Comparison of ENCODE assay signal across 8 cellular contexts in the genomic region with DNA sequence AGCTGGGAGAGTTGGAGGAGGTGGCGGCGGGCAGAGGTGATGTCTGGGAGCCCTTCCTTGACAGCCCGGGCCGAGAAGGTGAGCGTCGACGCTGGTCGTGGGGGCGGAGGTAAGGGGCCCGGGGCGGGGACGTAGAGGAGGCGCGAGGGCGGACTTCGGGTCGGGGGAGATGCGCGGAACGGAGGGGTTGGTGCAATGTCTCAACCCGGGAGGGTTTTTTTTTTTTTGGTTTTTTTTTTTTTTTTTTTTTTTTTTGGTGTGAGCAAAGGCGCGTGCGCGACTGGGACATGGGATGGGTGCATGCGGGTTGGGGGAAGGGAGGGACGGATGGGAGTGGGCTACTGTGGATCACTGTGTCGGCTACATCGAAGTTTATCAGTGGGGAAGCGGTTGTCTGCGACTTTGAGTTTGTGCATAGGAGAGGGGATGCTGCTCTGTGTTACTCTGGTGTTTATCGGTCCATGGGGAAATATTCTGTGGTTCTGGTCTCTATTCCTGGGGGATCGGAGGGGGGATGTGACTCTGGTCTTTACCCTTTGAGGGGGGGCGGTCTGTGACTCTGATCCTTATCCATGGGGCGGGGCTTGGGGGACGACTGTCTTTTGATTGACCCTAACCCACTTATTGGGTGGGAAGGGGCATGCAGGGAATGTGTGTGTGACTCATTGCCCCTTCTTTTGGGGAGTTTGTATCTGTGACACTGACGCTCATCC. TPM values are rescaled to one million over a fixed set of nuclear protein-coding genes. Genes with fewer than 3 reads are reported as not detected.
DNase-seq lines count a peak whose midpoint lies in the region; ATAC-seq, FAIRE-seq and TF ChIP-seq lines count a peak whose summit lies in the region.

No MANE protein-coding gene starts in this region.

- H3K9me3 Mint-ChIP-seq in activated B cell treated with CpG ODN at 0.5 μM for 24 hours: no peaks in the 10 kb centered on the region

- H3K36me3 ChIP-seq in pancreas: no peaks in the 10 kb centered on the region

- peaks cover 30% of the 10 kb centered on the region for H3K4me1 Mint-ChIP-seq in activated B cell treated with CpG ODN at 0.5 μM for 24 hours

- no peaks in the 10 kb centered on the region for H3K4me1 ChIP-seq in pancreas

- H3K27ac Mint-ChIP-seq in activated B cell treated with CpG ODN at 0.5 μM for 24 hours: peak overlapping the region; percentile 97

- no peaks in the 10 kb centered on the region for H3K27me3 ChIP-seq in pancreas

- FAIRE-seq in pancreas (lab: Jason Lieb, UNC): no peak

- POLR2A ChIA-PET in activated B cell treated with CpG ODN at 0.5 μM for 24 hours (lab: Charles Lee): interaction anchor here (0.6 to 2.4 kb wide), 17 partner anchors 7 to 1857 kb away, joined by 3 to 34 read pairs (median 4); a partner anchor contains a TSS

- intact Hi-C loops in activated B cell treated with CpG ODN at 0.5 μM for 24 hours (cut with micrococcal nuclease) (loop anchor here (1.0 to 2.0 kb wide), 7 partner anchors 16 to 505 kb away; a partner anchor contains a TSS), pancreas (cut with DNase I) (no loop called here)

- peak overlapping the region; percentile 79 for H3K4me3 ChIP-seq in fibroblast of the aortic adventitia (ENCODE audit: low read depth, low read length)
- H3K4me3 ChIP-seq in pancreas: peak overlapping the region; percentile 29 to 57 (median 46)

- H3K27me3 Mint-ChIP-seq in activated B cell treated with CpG ODN at 0.5 μM for 24 hours: no peaks in the 10 kb centered on the region

- no peaks in the 10 kb centered on the region for H3K9me3 ChIP-seq in pancreas

- CTCF ChIA-PET in activated B cell treated with CpG ODN at 0.5 μM for 24 hours (lab: Charles Lee): interaction anchor here (0.8 to 1.2 kb wide), 3 partner anchors 10 to 245 kb away, joined by 3 read pairs; no protein-coding TSS in a partner anchor

- H3K36me3 Mint-ChIP-seq in activated B cell treated with CpG ODN at 0.5 μM for 24 hours (ENCODE audit: low read depth): peaks cover 31% of the 10 kb centered on the region

- peak overlapping the region; percentile 77 to 90 (median 88) for H3K27ac ChIP-seq in pancreas

- DNase-seq in stimulated activated CD4-positive, alpha-beta T cell treated with anti-CD3 and anti-CD28 coated beads, Interleukin-2, amount 100 ng/mL, for 4 hours (ENCODE audit: low read depth): peak; percentile 35
- no peak for DNase-seq in stimulated activated CD4-positive, alpha-beta T cell treated with anti-CD3 and anti-CD28 coated beads, Interleukin-4, amount 100 ng/mL, for 24 hours
- DNase-seq in activated B cell treated with CpG ODN at 0.5 μM for 24 hours (no peak), fibroblast of the aortic adventitia (ENCODE audit: low read depth) (peak; percentile 10), pancreas (peak in 1 of 6 donors; percentile 27), OCI-M2 (lab: John Stamatoyannopoulos, UW; ENCODE audit: unreplicated experiment) (no peak), NCI-H2107 treated with DMSO at 0.1 percent for 48 hours (lab: John Stamatoyannopoulos, UW; ENCODE audit: unreplicated experiment) (no peak)

- TF ChIP-seq CTCF in activated B cell treated with CpG ODN at 0.5 μM for 24 hours (IDR thresholded peaks at IDR 0.05) (no peak), fibroblast of the aortic adventitia (IDR thresholded peaks at IDR 0.05; ENCODE audit: insufficient read depth, low read length) (no peak), pancreas (IDR thresholded peaks at IDR 0.05) (no peak)

- H3K4me3 Mint-ChIP-seq in activated B cell treated with CpG ODN at 0.5 μM for 24 hours: peak overlapping the region; percentile 96

- ATAC-seq in HG03103 (IDR thresholded peaks at IDR 0.05; ENCODE audit: low read depth, unreplicated experiment) (peak; percentile 12), activated B cell treated with CpG ODN at 0.5 μM for 24 hours (ENCODE audit: low read depth) (peak; percentile 23), pancreas (peak; percentile 15 to 42 (median 36))

- WGBS in pancreas, 2 donors: 1 to 32% methylated on average over 37 of the region's 37 CpGs

RNA-seq across cellular contexts. Expression of a gene that starts 0.5 kb away (rescaled TPM):
- total RNA-seq in activated B cell treated with CpG ODN at 0.5 μM for 24 hours (54.9 and 55.6 TPM in 2 replicates), fibroblast of the aortic adventitia (ENCODE audit: low replicate concordance) (22.7 and 37.9 TPM in 2 replicates), pancreas (10 to 100 TPM; 13.3 to 24.9 (median 18.7) TPM)
- polyA plus RNA-seq in pancreas: 10 to 100 TPM; 36.2 to 42.0 TPM

RNA-seq across cellular contexts. Expression of a gene that starts 1.1 kb away (rescaled TPM):
- total RNA-seq in activated B cell treated with CpG ODN at 0.5 μM for 24 hours: 73.3 and 88.0 TPM in 2 replicates
- total RNA-seq in fibroblast of the aortic adventitia (ENCODE audit: low replicate concordance): 45.5 and 94.4 TPM in 2 replicates
- total RNA-seq in pancreas: 10 to 100 TPM; 33.7 to 49.3 (median 45.8) TPM
- 10 to 100 TPM; 41.5 to 51.4 TPM for polyA plus RNA-seq in pancreas

RNA-seq across cellular contexts. Expression of a gene that starts 48.1 kb away (rescaled TPM):
- total RNA-seq in activated B cell treated with CpG ODN at 0.5 μM for 24 hours (229 and 235 TPM in 2 replicates), fibroblast of the aortic adventitia (ENCODE audit: low replicate concordance) (93.3 and 214 TPM in 2 replicates), pancreas (100 to 1,000 TPM in 1 of 6 donors, 10 to 100 TPM in 5; 49.0 to 117 (median 64.0) TPM)
- polyA plus RNA-seq in pancreas: 100 to 1,000 TPM in 1 of 2 donors, 10 to 100 TPM in 1; 62.2 to 101 TPM

Comparison
In these comparisons a context has a peak if more than half of its experiments do, and no peak if none do; other contexts are left out.
1. DNase-seq: peak in stimulated activated CD4-positive, alpha-beta T cell treated with anti-CD3 and anti-CD28 coated beads, Interleukin-2, amount 100 ng/mL, for 4 hours (single experiment) and fibroblast of the aortic adventitia (single experiment); none in stimulated activated CD4-positive, alpha-beta T cell treated with anti-CD3 and anti-CD28 coated beads, Interleukin-4, amount 100 ng/mL, for 24 hours (single experiment), activated B cell treated with CpG ODN at 0.5 μM for 24 hours (single experiment), OCI-M2 (single experiment) and NCI-H2107 treated with DMSO at 0.1 percent for 48 hours (single experiment).
2. Peak in every context shown above with its lines, with median percentiles within 50 percentile points of each other: ATAC-seq.